10 cellular contexts compared by ENCODE assay signal in the genomic region with DNA sequence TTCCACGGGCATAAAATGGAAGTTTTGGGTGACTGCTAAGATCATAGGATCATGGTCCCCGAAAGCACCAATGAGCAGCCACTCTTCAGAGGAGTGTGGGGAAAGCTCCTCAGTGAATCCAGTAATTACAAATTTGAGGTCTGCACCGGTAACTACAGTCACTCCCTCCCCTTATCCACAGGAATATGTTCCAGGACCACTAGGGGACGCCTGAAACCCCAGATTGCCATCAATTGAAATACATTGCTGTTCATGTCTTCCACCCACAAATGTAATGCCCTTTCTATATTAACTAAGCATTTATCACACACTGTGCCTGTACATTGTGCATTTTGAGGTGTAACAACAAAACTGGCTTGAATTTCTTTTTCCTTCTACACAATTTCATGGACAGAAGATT.
DNase-seq lines count a peak whose midpoint lies in the region; ATAC-seq, FAIRE-seq and TF ChIP-seq lines count a peak whose summit lies in the region.
"Had no signal": no experiment of that assay in that cellular context is flagged by ENCODE, and none has a peak within 500 bp of the region (broad histone marks: within the 10 kb centered on the region; RNA-seq: fewer than 3 reads in every experiment).

No MANE protein-coding gene starts in this region.

- H3K4me1 Mint-ChIP-seq in activated T-cell treated with anti-CD3 and anti-CD28 coated beads, Interleukin-2, amount 50 U/mL, for 72 hours (ENCODE audit: low read depth) = no peaks in the 10 kb centered on the region

- TF ChIP-seq RAD21 in K562 (CRISPR knock-in tag; conservative IDR thresholded peaks at IDR 0.05 in 1 of 2, IDR thresholded peaks at IDR 0.05 in 1 of 2) = peak in 1 of 2 experiments; percentile 40; a peak in 2 of 4 replicates

- in situ Hi-C loops in ACHN (cut with HindIII; ENCODE audit: low pct_ligation_motif_present, low pct_unique_long_range_greater_than_20kb, low sequenced_read_pairs) = no loop called here
- in situ Hi-C loops in GM23248 (cut with MboI) = no loop called here
- in situ Hi-C loops in K562 (cut with MboI) = no loop called here

- H3K27me3 Mint-ChIP-seq in activated T-cell treated with anti-CD3 and anti-CD28 coated beads, Interleukin-2, amount 50 U/mL, for 72 hours (ENCODE audit: low read depth) = peaks cover 14% of the 10 kb centered on the region

- H2AFZ ChIP-seq in GM23248 = no peak overlapping the region
- no peak overlapping the region for H2AFZ ChIP-seq in K562 (ENCODE audit: low read depth, low read length)

- H3K9me2 ChIP-seq in GM23248 (ENCODE audit: insufficient read depth) = no peaks in the 10 kb centered on the region

- H3K79me2 ChIP-seq in GM23248 (ENCODE audit: insufficient read depth) (no peaks in the 10 kb centered on the region), K562 (ENCODE audit: control insufficient read depth, insufficient read depth, low read length) (no peaks in the 10 kb centered on the region)

- BruUV-seq in K562 (replicated peaks; lab: Mats Ljungman, UMichigan) = no TSS peak

- no peaks in the 10 kb centered on the region for H3K4me1 ChIP-seq in GM23248 (ENCODE audit: insufficient read depth)
- H3K4me1 ChIP-seq in K562 (replicated peaks in 1 of 2; ENCODE audit: control insufficient read depth in 2 of 2, insufficient read depth in 2 of 2, low read length in 2 of 2) = no peaks in the 10 kb centered on the region; a peak in 1 of 5 replicates
- H3K4me1 ChIP-seq: HAP-1 had no signal

- DNase-seq in ACHN (peak; percentile 25), GM23248 (peak; percentile 0), NCI-H526 (lab: John Stamatoyannopoulos, UW) (peak; percentile 21 to 81), K562 (ENCODE audit: extremely low read depth in 1 of 4, low spot score in 3 of 4) (peak; percentile 9 to 42 (median 24)), AG08395 (ENCODE audit: low spot score) (no peak), HuH-7.5 (ENCODE audit: low spot score) (no peak), NCI-H2227 treated with DMSO at 0.1 percent for 48 hours (lab: John Stamatoyannopoulos, UW) (no peak)
- DNase-seq in activated T-cell treated with anti-CD3 and anti-CD28 coated beads, Interleukin-2, amount 50 U/mL, for 72 hours = no peak
- DNase-seq: MG63 had no signal

- 12 to 19% methylated on average over 4 of the region's 4 CpGs for WGBS in GM23248 (ENCODE audit: low coverage in 1 of 2, low lambda C conversion rate in 2 of 2, missing lambda C conversion rate in 2 of 2), 2 experiments
- WGBS in K562 (ENCODE audit: insufficient coverage, low coverage, missing lambda C conversion rate) = 0% methylated on average over 4 of the region's 4 CpGs

- POLR2A ChIA-PET in K562 (lab: Yijun Ruan, JAX) = no interaction called here

- H3K4me3 ChIP-seq in GM23248 (no peak overlapping the region), K562 (no peak overlapping the region)
- H3K4me3 ChIP-seq: HAP-1, MG63 had no signal

- no peak for TF ChIP-seq POLR2A in K562 (conservative IDR thresholded peaks at IDR 0.05)

- H3K9me1 ChIP-seq in K562 (ENCODE audit: control insufficient read depth, insufficient read depth, low read length) = no peaks in the 10 kb centered on the region

- no peak overlapping the region for H3K4me3 Mint-ChIP-seq in activated T-cell treated with anti-CD3 and anti-CD28 coated beads, Interleukin-2, amount 50 U/mL, for 72 hours

- no peaks in the 10 kb centered on the region for H4K20me1 ChIP-seq in GM23248 (ENCODE audit: insufficient read depth)
- H4K20me1 ChIP-seq in K562 (replicated peaks; ENCODE audit: control insufficient read depth, insufficient read depth, low read length) = no peaks in the 10 kb centered on the region

- no peaks in the 10 kb centered on the region for H3K9me3 ChIP-seq in GM23248 (ENCODE audit: low read depth)
- no peaks in the 10 kb centered on the region for H3K9me3 ChIP-seq in K562 (replicated peaks; ENCODE audit: control insufficient read depth, insufficient read depth, low read depth, low read length)
- H3K9me3 ChIP-seq: HAP-1, MG63 had no signal

- H3K27me3 ChIP-seq in GM23248 (replicated peaks; ENCODE audit: insufficient read depth) (no peaks in the 10 kb centered on the region), K562 (ENCODE audit: control insufficient read depth in 2 of 2, insufficient read depth in 2 of 2, low read length in 2 of 2) (peaks cover 0 to 9% of the 10 kb centered on the region in 2 experiments; a peak in 2 of 5 replicates)

- H3K27ac ChIP-seq in GM23248 = no peak overlapping the region
- no peak overlapping the region for H3K27ac ChIP-seq in K562 (ENCODE audit: extremely low read depth, low read depth, low read length)

- H3K9ac ChIP-seq in GM23248 (no peak overlapping the region), K562 (ENCODE audit: insufficient read depth in 1 of 2, low read depth in 2 of 2, low read length in 2 of 2) (no peak overlapping the region)

- TF ChIP-seq CTCF in K562 (IDR thresholded peaks at IDR 0.05 in 2 of 3, conservative IDR thresholded peaks at IDR 0.05 in 1 of 3; ENCODE audit: insufficient read depth in 2 of 3, low read depth in 1 of 3, low read length in 3 of 3) = peak; percentile 31 to 57 (median 52); a peak in 5 of 6 replicates

- H3K27ac Mint-ChIP-seq in activated T-cell treated with anti-CD3 and anti-CD28 coated beads, Interleukin-2, amount 50 U/mL, for 72 hours = no peak overlapping the region

- H3F3A ChIP-seq in GM23248 (ENCODE audit: insufficient read depth) = no peaks in the 10 kb centered on the region

- CTCF ChIA-PET in K562 (lab: Yijun Ruan, JAX; ENCODE audit: low intra/inter-chr PET ratio) = interaction anchor here (0.6 to 0.9 kb wide), 2 partner anchors 98 to 359 kb away, joined by 3 to 4 read pairs; no protein-coding TSS in a partner anchor

- H3K4me2 ChIP-seq in GM23248 (ENCODE audit: unreplicated experiment) (no peak overlapping the region), K562 (ENCODE audit: insufficient read depth, low read length) (no peak overlapping the region)

- H3K9me3 Mint-ChIP-seq in activated T-cell treated with anti-CD3 and anti-CD28 coated beads, Interleukin-2, amount 50 U/mL, for 72 hours = no peaks in the 10 kb centered on the region

- no peaks in the 10 kb centered on the region for H3K36me3 ChIP-seq in GM23248 (ENCODE audit: low read depth)
- H3K36me3 ChIP-seq in K562 (ENCODE audit: control insufficient read depth, insufficient read depth, low read length) = no peaks in the 10 kb centered on the region
- H3K36me3 ChIP-seq: HAP-1, MG63 had no signal

- no peak for TF ChIP-seq EP300 in K562 (IDR thresholded peaks at IDR 0.05; ENCODE audit: low read length)

- intact Hi-C loops in K562 (cut with micrococcal nuclease) = no loop called here

- FAIRE-seq in K562 (lab: Jason Lieb, UNC) = no peak

- ATAC-seq in K562 = peak; percentile 76
- no peak for ATAC-seq in activated T-cell treated with anti-CD3 and anti-CD28 coated beads, Interleukin-2, amount 50 U/mL, for 72 hours (replicated peaks in 1 of 2)

- H3K36me3 Mint-ChIP-seq in activated T-cell treated with anti-CD3 and anti-CD28 coated beads, Interleukin-2, amount 50 U/mL, for 72 hours (ENCODE audit: insufficient read depth in 2 of 2) = no peaks in the 10 kb centered on the region

TF ChIP-seq in K562, 482 proteins besides CTCF, POLR2A, EP300 and RAD21 (continues in another document):
- 0 out of 2 replicates have a peak, but pooled peaks have one; percentile 22 for TF ChIP-seq SMC3 (conservative IDR thresholded peaks at IDR 0.05; ENCODE audit: insufficient read depth, low read depth, low read length)
- no peak for TF ChIP-seq ZNF77 (CRISPR knock-in tag; IDR thresholded peaks at IDR 0.05)
- no peak for TF ChIP-seq STAT5B (CRISPR knock-in tag; IDR thresholded peaks at IDR 0.05)
- TF ChIP-seq, protein P1, sequence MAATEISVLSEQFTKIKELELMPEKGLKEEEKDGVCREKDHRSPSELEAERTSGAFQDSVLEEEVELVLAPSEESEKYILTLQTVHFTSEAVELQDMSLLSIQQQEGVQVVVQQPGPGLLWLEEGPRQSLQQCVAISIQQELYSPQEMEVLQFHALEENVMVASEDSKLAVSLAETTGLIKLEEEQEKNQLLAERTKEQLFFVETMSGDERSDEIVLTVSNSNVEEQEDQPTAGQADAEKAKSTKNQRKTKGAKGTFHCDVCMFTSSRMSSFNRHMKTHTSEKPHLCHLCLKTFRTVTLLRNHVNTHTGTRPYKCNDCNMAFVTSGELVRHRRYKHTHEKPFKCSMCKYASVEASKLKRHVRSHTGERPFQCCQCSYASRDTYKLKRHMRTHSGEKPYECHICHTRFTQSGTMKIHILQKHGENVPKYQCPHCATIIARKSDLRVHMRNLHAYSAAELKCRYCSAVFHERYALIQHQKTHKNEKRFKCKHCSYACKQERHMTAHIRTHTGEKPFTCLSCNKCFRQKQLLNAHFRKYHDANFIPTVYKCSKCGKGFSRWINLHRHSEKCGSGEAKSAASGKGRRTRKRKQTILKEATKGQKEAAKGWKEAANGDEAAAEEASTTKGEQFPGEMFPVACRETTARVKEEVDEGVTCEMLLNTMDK (IDR thresholded peaks at IDR 0.05; ENCODE audit: borderline replicate concordance, insufficient read depth, low read depth, low read length, poor library complexity, severe bottlenecking) = peak; percentile 72
- TF ChIP-seq, protein P2, sequence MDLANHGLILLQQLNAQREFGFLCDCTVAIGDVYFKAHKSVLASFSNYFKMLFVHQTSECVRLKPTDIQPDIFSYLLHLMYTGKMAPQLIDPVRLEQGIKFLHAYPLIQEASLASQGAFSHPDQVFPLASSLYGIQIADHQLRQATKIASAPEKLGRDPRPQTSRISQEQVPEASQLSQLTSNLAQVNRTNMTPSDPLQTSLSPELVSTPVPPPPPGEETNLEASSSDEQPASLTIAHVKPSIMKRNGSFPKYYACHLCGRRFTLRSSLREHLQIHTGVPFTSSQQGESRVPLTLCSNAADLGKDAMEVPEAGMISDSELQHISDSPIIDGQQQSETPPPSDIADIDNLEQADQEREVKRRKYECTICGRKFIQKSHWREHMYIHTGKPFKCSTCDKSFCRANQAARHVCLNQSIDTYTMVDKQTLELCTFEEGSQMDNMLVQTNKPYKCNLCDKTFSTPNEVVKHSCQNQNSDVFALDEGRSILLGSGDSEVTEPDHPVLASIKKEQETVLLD (IDR thresholded peaks at IDR 0.05) = no peak
- TF ChIP-seq RFX1 (IDR thresholded peaks at IDR 0.05) = no peak
- no peak for TF ChIP-seq ZNF347 (CRISPR knock-in tag; IDR thresholded peaks at IDR 0.05; ENCODE audit: low read depth)

Comparison
In these comparisons a context has a peak if more than half of its experiments do, and no peak if none do; other contexts are left out.
1. DNase-seq: peak in ACHN (single experiment), GM23248 (single experiment), NCI-H526 (2 of 2) and K562 (4 of 4); none in activated T-cell treated with anti-CD3 and anti-CD28 coated beads, Interleukin-2, amount 50 U/mL, for 72 hours (0 of 2), AG08395 (single experiment), HuH-7.5 (single experiment) and NCI-H2227 treated with DMSO at 0.1 percent for 48 hours (single experiment).